ENCODE assay signal across 15 cellular contexts in the genomic region with DNA sequence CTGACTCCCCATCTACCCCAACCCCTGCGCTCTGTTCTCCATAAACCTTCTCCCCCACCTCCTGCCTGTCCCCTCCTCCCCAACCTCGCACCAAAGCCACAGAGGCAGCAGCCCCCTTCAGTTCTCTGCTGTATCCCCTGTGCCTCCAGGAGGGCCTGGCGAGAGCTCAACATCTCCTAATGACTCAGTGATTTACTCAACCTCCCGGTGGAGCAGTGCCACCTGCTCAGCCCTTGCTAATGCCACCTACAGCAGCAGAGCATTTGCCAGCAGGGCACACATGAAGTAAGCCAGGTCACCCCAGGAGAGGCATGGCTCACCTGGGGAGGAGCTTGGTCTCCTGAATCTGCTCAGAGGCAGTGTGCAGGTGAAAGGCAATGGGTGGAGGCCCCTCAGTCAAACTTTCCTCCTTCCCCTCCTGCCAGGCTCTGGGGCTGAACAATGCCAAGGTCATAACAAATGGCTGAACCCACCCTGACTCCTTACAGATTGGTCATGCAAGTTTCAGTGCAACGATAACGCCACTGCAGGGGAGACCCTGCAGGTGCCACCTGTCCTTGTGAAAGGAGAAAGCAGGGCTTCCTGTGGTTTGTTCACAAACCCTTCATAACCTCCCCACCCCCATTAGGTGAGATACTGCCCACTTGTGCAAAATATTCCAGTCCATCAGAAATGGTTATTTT. TPM values are rescaled to one million over a fixed set of nuclear protein-coding genes. Genes with fewer than 3 reads are reported as not detected.
A peak's percentile ranks its signal among the peaks of the same experiment; 100 is the strongest.
DNase-seq lines count a peak whose midpoint lies in the region; ATAC-seq, FAIRE-seq and TF ChIP-seq lines count a peak whose summit lies in the region.
"Had no signal": no experiment of that assay in that cellular context is flagged by ENCODE, and none has a peak within 500 bp of the region (broad histone marks: within the 10 kb centered on the region; RNA-seq: fewer than 3 reads in every experiment).

No MANE protein-coding gene starts in this region.

- no peak for FAIRE-seq in pancreas (lab: Jason Lieb, UNC)

- TF ChIP-seq CTCF in body of pancreas (IDR thresholded peaks at IDR 0.05), result no peak
- no peak for TF ChIP-seq CTCF in pancreas (IDR thresholded peaks at IDR 0.05)

- intact Hi-C loops in body of pancreas (cut with DNase I) (no loop called here), pancreas (cut with DNase I) (no loop called here)

- TF ChIP-seq POLR2A in body of pancreas (IDR thresholded peaks at IDR 0.05), result no peak

- ATAC-seq in body of pancreas (peak; percentile 46), pancreas (peak in 3 of 4 donors; percentile 52 to 74 (median 63)), HG03565 (IDR thresholded peaks at IDR 0.05; ENCODE audit: unreplicated experiment) (no peak)

- DNase-seq in activated CD8-positive, alpha-beta memory T cell treated with anti-CD3 and anti-CD28 coated beads for 24 hours, result peak; percentile 49
- DNase-seq in activated CD8-positive, alpha-beta memory T cell treated with anti-CD3 and anti-CD28 coated beads, Interleukin-2, amount 50 U/mL, for 4 hours, result no peak
- DNase-seq in MG63 (peak; percentile 67), body of pancreas (peak; percentile 21 to 60 (median 51)), pancreas (peak in 3 of 6 donors; percentile 11 to 49 (median 32)), HuH-7 (ENCODE audit: low spot score) (no peak), epidermal melanocyte (ENCODE audit: insufficient read length, low spot score) (no peak)
- DNase-seq: activated effector memory CD4-positive, alpha-beta T cell treated with anti-CD3 and anti-CD28 coated beads, Interleukin-2, amount 50 U/mL, for 16 hours; cerebellar nuclear complex; NCI-H1694 treated with DMSO at 0.1 percent for 48 hours; SHP77 treated with DMSO at 0.1 percent for 48 hours; WERI-Rb-1 had no signal

- H3K36me3 ChIP-seq in MG63 (no peaks in the 10 kb centered on the region), body of pancreas (replicated peaks in 1 of 2; ENCODE audit: insufficient read depth in 1 of 2, low read depth in 2 of 2) (no peaks in the 10 kb centered on the region), pancreas (no peaks in the 10 kb centered on the region)
- H3K36me3 ChIP-seq: WERI-Rb-1 had no signal

- H3K9me3 ChIP-seq in MG63 (no peaks in the 10 kb centered on the region), body of pancreas (no peaks in the 10 kb centered on the region), pancreas (no peaks in the 10 kb centered on the region)

- no peak overlapping the region for H3K4me3 ChIP-seq in MG63
- H3K4me3 ChIP-seq in body of pancreas, result no peak overlapping the region
- no peak overlapping the region for H3K4me3 ChIP-seq in pancreas

- 66 to 74% methylated on average over 6 of the region's 6 CpGs for WGBS in body of pancreas, 2 donors
- 75 to 76% methylated on average over 6 of the region's 6 CpGs for WGBS in pancreas, 2 donors

- H3K27ac ChIP-seq in body of pancreas (no peak overlapping the region), pancreas (no peak overlapping the region)
- H3K27ac ChIP-seq: WERI-Rb-1 had no signal

- H3K4me1 ChIP-seq in body of pancreas, result peaks cover 30% of the 10 kb centered on the region
- peaks cover 0 to 14% (median 9%) of the 10 kb centered on the region in 3 donors for H3K4me1 ChIP-seq in pancreas

- H3K27me3 ChIP-seq in MG63 (no peaks in the 10 kb centered on the region), body of pancreas (no peaks in the 10 kb centered on the region), pancreas (no peaks in the 10 kb centered on the region)

RNA-seq across cellular contexts. Expression of gene TRPM1, which starts 19.8 kb away (rescaled TPM):
- total RNA-seq in MG63 (2014; rRNA removed; shearing (Covaris generic); ENCODE audit: low replicate concordance), result not detected in 2 replicates
- total RNA-seq in body of pancreas (not detected), pancreas (under 1 TPM in 1 of 6 donors, not detected in 5; 0.04 TPM)
- polyA plus RNA-seq in pancreas, result not detected
- total RNA-seq: HT1080, neural crest cell had no signal

Comparison
In these comparisons a context has a peak if more than half of its experiments do, and no peak if none do; other contexts are left out.
1. DNase-seq: peak in activated CD8-positive, alpha-beta memory T cell treated with anti-CD3 and anti-CD28 coated beads for 24 hours (single experiment), MG63 (single experiment) and body of pancreas (4 of 4); none in activated CD8-positive, alpha-beta memory T cell treated with anti-CD3 and anti-CD28 coated beads, Interleukin-2, amount 50 U/mL, for 4 hours (single experiment), HuH-7 (single experiment) and epidermal melanocyte (single experiment).